ENCODE assay signal across 8 cellular contexts in genomic region chr1:24744911-24745710, GRCh38. TPM values are rescaled to one million over a fixed set of nuclear protein-coding genes. Genes with fewer than 3 reads are reported as not detected.
DNase-seq lines count a peak whose midpoint lies in the region; ATAC-seq, FAIRE-seq and TF ChIP-seq lines count a peak whose summit lies in the region.

Gene CLIC4 (plus strand): TSS chr1:24745447. CDS start chr1:24745554, 107 bp downstream.

- DNase-seq in GM12892 (ENCODE audit: insufficient read length) (peak; percentile 80), NCI-H146 (lab: John Stamatoyannopoulos, UW) (peak; percentile 97), amniotic stem cell (lab: John Stamatoyannopoulos, UW) (peak; percentile 98), left ventricle myocardium inferior (peak; percentile 100), prostate gland (ENCODE audit: low spot score) (peak; percentile 100)

- intact Hi-C loops in left ventricle myocardium inferior (cut with micrococcal nuclease), result loop anchor here (10.0 kb wide), 1 partner anchor 50 kb away; no protein-coding TSS in a partner anchor
- intact Hi-C loops in prostate gland (cut with DNase I), result loop anchor here (2.0 to 5.0 kb wide), 3 partner anchors 48 to 102 kb away; partner anchors contain the start of gene SRRM1

- ATAC-seq in HG02840 (IDR thresholded peaks at IDR 0.05; ENCODE audit: low FRiP score, unreplicated experiment), result peak; percentile 69

- H3K4me3 ChIP-seq in left ventricle myocardium inferior (peak within 1 kb of the TSS; percentile 98), prostate gland (peak within 1 kb of the TSS; percentile 95 to 99), urinary bladder (ENCODE audit: low read depth, low read length) (peak within 1 kb of the TSS; percentile 92)

- no peaks in the 10 kb centered on the region for H3K9me3 ChIP-seq in left ventricle myocardium inferior (replicated peaks)
- H3K9me3 ChIP-seq in prostate gland, result no peaks in the 10 kb centered on the region

- WGBS in prostate gland, result under 1% methylated on average over 62 of the region's 80 CpGs
- WGBS in urinary bladder, result under 1% methylated on average over 80 of the region's 80 CpGs

- H3K4me1 ChIP-seq in left ventricle myocardium inferior (peaks cover 75% of the 10 kb centered on the region), prostate gland (replicated peaks) (no peaks in the 10 kb centered on the region), urinary bladder (ENCODE audit: insufficient read depth) (no peaks in the 10 kb centered on the region)

- H3K27ac Mint-ChIP-seq in T-helper 1 cell treated with Interleukin-12 subunit alpha and Interleukin-12 subunit beta and Interleukin-4 antibody, amounts not matched to agents 30 μg/mL and 1 μg/mL, for 36 hours, result peak within 1 kb of the TSS; percentile 85

- H3K27ac ChIP-seq in left ventricle myocardium inferior (replicated peaks) (peak within 1 kb of the TSS; percentile 98), prostate gland (peak within 1 kb of the TSS; percentile 95 to 98), urinary bladder (ENCODE audit: low read depth) (peak within 1 kb of the TSS; percentile 84)

- H3K27me3 Mint-ChIP-seq in T-helper 1 cell treated with Interleukin-12 subunit alpha and Interleukin-12 subunit beta and Interleukin-4 antibody, amounts not matched to agents 30 μg/mL and 1 μg/mL, for 36 hours (ENCODE audit: low read depth), result peaks cover 8% of the 10 kb centered on the region

- H3K9me3 Mint-ChIP-seq in T-helper 1 cell treated with Interleukin-12 subunit alpha and Interleukin-12 subunit beta and Interleukin-4 antibody, amounts not matched to agents 30 μg/mL and 1 μg/mL, for 36 hours, result no peaks in the 10 kb centered on the region

- peaks cover 38% of the 10 kb centered on the region for H3K4me1 Mint-ChIP-seq in T-helper 1 cell treated with Interleukin-12 subunit alpha and Interleukin-12 subunit beta and Interleukin-4 antibody, amounts not matched to agents 30 μg/mL and 1 μg/mL, for 36 hours (ENCODE audit: low read depth)

- peak; percentile 90 for FAIRE-seq in GM12892 (lab: Jason Lieb, UNC)

- TF ChIP-seq CTCF in left ventricle myocardium inferior (IDR thresholded peaks at IDR 0.05; ENCODE audit: borderline replicate concordance) (peak; percentile 55), prostate gland (IDR thresholded peaks at IDR 0.05) (peak in 3 of 4 experiments; percentile 21 to 54 (median 53))

- peak within 1 kb of the TSS; percentile 91 for H3K4me3 Mint-ChIP-seq in T-helper 1 cell treated with Interleukin-12 subunit alpha and Interleukin-12 subunit beta and Interleukin-4 antibody, amounts not matched to agents 30 μg/mL and 1 μg/mL, for 36 hours

- H3K27me3 ChIP-seq in left ventricle myocardium inferior (ENCODE audit: low read depth) (no peaks in the 10 kb centered on the region), prostate gland (replicated peaks; ENCODE audit: insufficient read depth) (no peaks in the 10 kb centered on the region)

- TF ChIP-seq POLR2A in GM12892 (IDR thresholded peaks at IDR 0.05; ENCODE audit: low read depth, low read length) (peak; percentile 82; the same call in 1 of the 2 replicates), prostate gland (IDR thresholded peaks at IDR 0.05) (peak; percentile 100)

- H3K36me3 ChIP-seq in left ventricle myocardium inferior, result no peaks in the 10 kb centered on the region
- no peaks in the 10 kb centered on the region for H3K36me3 ChIP-seq in prostate gland
- H3K36me3 ChIP-seq in urinary bladder (ENCODE audit: insufficient read depth), result no peaks in the 10 kb centered on the region

- H3K36me3 Mint-ChIP-seq in T-helper 1 cell treated with Interleukin-12 subunit alpha and Interleukin-12 subunit beta and Interleukin-4 antibody, amounts not matched to agents 30 μg/mL and 1 μg/mL, for 36 hours (ENCODE audit: low read depth), result no peaks in the 10 kb centered on the region

RNA-seq across cellular contexts. Expression of gene CLIC4, which starts in this region (rescaled TPM):
- 39.3 TPM for polyA plus RNA-seq in GM12892 (2012; ENCODE audit: missing spikeins)
- 325 TPM for total RNA-seq in left ventricle myocardium inferior
- 100 to 1,000 TPM in 1 of 2 donors, 10 to 100 TPM in 1; 77.2 to 124 TPM for total RNA-seq in prostate gland
- total RNA-seq in urinary bladder, result 505 TPM
- 284 TPM for polyA plus RNA-seq in urinary bladder

Comparison
In these comparisons a context has a peak if more than half of its experiments do, and no peak if none do; other contexts are left out.
1. Peak in every context shown above with its lines: DNase-seq, ATAC-seq, H3K4me3 ChIP-seq and H3K27ac ChIP-seq.